In the genomic region with DNA sequence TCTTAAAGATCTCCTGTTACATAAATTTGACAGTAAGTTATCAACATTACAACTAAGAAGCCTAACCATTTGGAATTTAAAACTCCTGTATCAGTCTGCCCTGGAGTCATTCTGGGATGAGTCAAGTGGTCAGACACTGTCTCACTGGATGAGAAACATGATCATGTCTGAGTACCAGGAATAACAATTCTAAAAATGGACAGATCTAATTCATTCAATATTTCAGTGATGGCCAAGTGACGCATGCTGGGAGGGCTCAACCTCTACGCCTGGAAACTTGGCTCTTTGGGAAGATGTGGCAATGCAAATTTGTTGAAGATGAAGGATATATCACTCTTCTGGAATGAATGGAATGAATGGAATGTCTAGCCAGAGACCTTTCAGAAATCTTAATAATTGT, we compare ENCODE assay signal across 12 cellular contexts.
A peak's percentile ranks its signal among the peaks of the same experiment; 100 is the strongest.
DNase-seq lines count a peak whose midpoint lies in the region; TF ChIP-seq lines count a peak whose summit lies in the region.
"Had no signal": no experiment of that assay in that cellular context is flagged by ENCODE, and none has a peak within 500 bp of the region (broad histone marks: within the 10 kb centered on the region; RNA-seq: fewer than 3 reads in every experiment).

No MANE protein-coding gene starts in this region.

- TF ChIP-seq CTCF in Peyer's patch (IDR thresholded peaks at IDR 0.05): no peak

- TF ChIP-seq POLR2A in Peyer's patch (IDR thresholded peaks at IDR 0.05): no peak

- no peaks in the 10 kb centered on the region for H3K36me3 ChIP-seq in Peyer's patch
- H3K36me3 ChIP-seq: spleen had no signal

- in situ Hi-C loops in SK-MEL-5 (cut with HindIII; ENCODE audit: low pct_unique_long_range_greater_than_20kb, low sequenced_read_pairs): no loop called here

- no peak overlapping the region for H3K27ac ChIP-seq in Peyer's patch
- H3K27ac ChIP-seq: spleen had no signal

- intact Hi-C loops in posterior vena cava (cut with DNase I): no loop called here

- H3K4me1 ChIP-seq in Peyer's patch: no peaks in the 10 kb centered on the region
- H3K4me1 ChIP-seq: spleen had no signal

- no peaks in the 10 kb centered on the region for H3K9me3 ChIP-seq in Peyer's patch

- no peaks in the 10 kb centered on the region for H3K27me3 ChIP-seq in Peyer's patch
- H3K27me3 ChIP-seq: spleen had no signal

- peak; percentile 99 for DNase-seq in GM04503 (ENCODE audit: low read depth)
- DNase-seq in SK-MEL-5 (ENCODE audit: low read depth, low spot score): peak; percentile 4
- DNase-seq in fibroblast of peridontal ligament (ENCODE audit: extremely low read depth): peak; percentile 94
- DNase-seq in posterior vena cava (ENCODE audit: low spot score): peak; percentile 78
- DNase-seq in NAMALWA (ENCODE audit: low spot score): no peak
- no peak for DNase-seq in NCI-H2196 (lab: John Stamatoyannopoulos, UW; ENCODE audit: unreplicated experiment)
- DNase-seq in Peyer's patch: no peak
- no peak for DNase-seq in retina
- DNase-seq: activated T-cell treated with anti-CD3 and anti-CD28 coated beads, Interleukin-2, amount 50 U/mL, for 48 hours; NCI-H446; spleen; stimulated activated naive CD8-positive, alpha-beta T cell treated with anti-CD3 and anti-CD28 coated beads, Interleukin-15, Interleukin-2, amounts not matched to agents 100 U/mL and 50 U/mL, for 24 hours had no signal

- H3K4me3 ChIP-seq in Peyer's patch: no peak overlapping the region
- H3K4me3 ChIP-seq: spleen had no signal

Comparison
In these comparisons a context has a peak if more than half of its experiments do, and no peak if none do; other contexts are left out.
1. DNase-seq: peak in GM04503 (single experiment), SK-MEL-5 (single experiment), fibroblast of peridontal ligament (single experiment) and posterior vena cava (single experiment); none in NAMALWA (single experiment), NCI-H2196 (single experiment), Peyer's patch (0 of 3) and retina (single experiment).